In genomic region chr13:77516342-77516789, GRCh38 we compare ENCODE assay signal across 1 cellular context.
TF ChIP-seq lines count a peak whose summit lies in the region.

No MANE protein-coding gene starts in this region.

TF ChIP-seq in H1, 55 proteins besides CTCF, POLR2A, EP300 and RAD21:
- no peak for TF ChIP-seq NRF1 (IDR thresholded peaks at IDR 0.05; ENCODE audit: low read depth, low read length)
